ENCODE assay signal across 12 cellular contexts in the genomic region with DNA sequence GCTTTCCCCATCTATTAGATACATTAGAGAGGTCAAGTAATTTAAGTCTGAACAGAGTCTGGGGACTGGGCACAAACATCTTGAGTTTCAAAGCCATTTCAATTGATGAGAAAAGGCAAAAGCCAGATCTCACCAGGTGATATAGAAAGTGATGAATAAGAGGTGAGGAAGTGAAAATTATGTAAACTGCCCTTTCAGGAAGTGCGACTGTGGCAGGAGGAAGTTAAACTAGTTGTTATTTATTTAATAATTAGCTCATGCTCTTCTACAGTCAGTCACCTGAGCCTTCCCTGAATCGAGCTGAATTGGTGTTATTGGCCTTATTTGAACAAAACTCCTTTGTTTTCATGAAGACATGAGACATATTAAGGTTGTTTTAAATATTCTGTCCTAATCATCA.
DNase-seq lines count a peak whose midpoint lies in the region; ATAC-seq and TF ChIP-seq lines count a peak whose summit lies in the region.
"Had no signal": no experiment of that assay in that cellular context is flagged by ENCODE, and none has a peak within 500 bp of the region (broad histone marks: within the 10 kb centered on the region; RNA-seq: fewer than 3 reads in every experiment).

No MANE protein-coding gene starts in this region.

- peaks cover 7 to 11% of the 10 kb centered on the region in 2 donors for H3K9me3 Mint-ChIP-seq in stimulated activated naive B cell treated with anti-CD40 and anti-IgM and Interleukin-4, amounts not matched to agents 10 μg/mL and 1 μg/mL and 100 μg/mL, for 72 hours

- no peaks in the 10 kb centered on the region for H3K9me3 ChIP-seq in lower lobe of right lung
- H3K9me3 ChIP-seq: upper lobe of left lung had no signal

- no peak for TF ChIP-seq CTCF in lower lobe of right lung (IDR thresholded peaks at IDR 0.05)

- H3K36me3 ChIP-seq in lower lobe of right lung: no peaks in the 10 kb centered on the region
- H3K36me3 ChIP-seq: upper lobe of left lung had no signal

- no peaks in the 10 kb centered on the region for H3K4me1 ChIP-seq in lower lobe of right lung
- H3K4me1 ChIP-seq: upper lobe of left lung had no signal

- no peak overlapping the region for H3K27ac ChIP-seq in lower lobe of right lung
- H3K27ac ChIP-seq: upper lobe of left lung, VCaP had no signal

- peak; percentile 91 for ATAC-seq in HG02678 (IDR thresholded peaks at IDR 0.05; ENCODE audit: unreplicated experiment)
- ATAC-seq in HG03469 (IDR thresholded peaks at IDR 0.05; ENCODE audit: unreplicated experiment): peak; percentile 82
- ATAC-seq in stimulated activated naive B cell treated with anti-CD40 and anti-IgM and Interleukin-4, amounts not matched to agents 10 μg/mL and 1 μg/mL and 100 μg/mL, for 72 hours (replicated peaks): peak; percentile 91 to 93
- no peak for ATAC-seq in lower lobe of right lung

- H3K27me3 ChIP-seq in lower lobe of right lung (ENCODE audit: low read depth): no peaks in the 10 kb centered on the region
- H3K27me3 ChIP-seq: upper lobe of left lung had no signal

- no peak overlapping the region for H3K4me3 Mint-ChIP-seq in stimulated activated naive B cell treated with anti-CD40 and anti-IgM and Interleukin-4, amounts not matched to agents 10 μg/mL and 1 μg/mL and 100 μg/mL, for 72 hours

- intact Hi-C loops in lower lobe of right lung (cut with DNase I): no loop called here

- no peak overlapping the region for H3K4me3 ChIP-seq in lower lobe of right lung
- H3K4me3 ChIP-seq: upper lobe of left lung had no signal

- peak; percentile 24 for DNase-seq in NCI-H748 (lab: John Stamatoyannopoulos, UW; ENCODE audit: unreplicated experiment)
- DNase-seq in NCI-H748 treated with DMSO at 0.1 percent for 48 hours (lab: John Stamatoyannopoulos, UW): no peak
- no peak for DNase-seq in stimulated activated naive B cell treated with anti-CD40 and anti-IgM and Interleukin-4, amounts not matched to agents 10 μg/mL and 1 μg/mL and 100 μg/mL, for 72 hours
- DNase-seq in lower lobe of right lung: no peak
- no peak for DNase-seq in AG08395 (ENCODE audit: low spot score)
- no peak for DNase-seq in occipital lobe (lab: John Stamatoyannopoulos, UW)
- DNase-seq: activated T-cell treated with anti-CD3 and anti-CD28 coated beads, Interleukin-2, amount 50 U/mL, for 1 hour; NCI-H187; upper lobe of left lung had no signal

- H3K4me1 Mint-ChIP-seq in stimulated activated naive B cell treated with anti-CD40 and anti-IgM and Interleukin-4, amounts not matched to agents 10 μg/mL and 1 μg/mL and 100 μg/mL, for 72 hours: peaks cover 6 to 19% of the 10 kb centered on the region in 2 donors

- peaks cover 0 to 4% of the 10 kb centered on the region in 2 donors for H3K27me3 Mint-ChIP-seq in stimulated activated naive B cell treated with anti-CD40 and anti-IgM and Interleukin-4, amounts not matched to agents 10 μg/mL and 1 μg/mL and 100 μg/mL, for 72 hours

- no peaks in the 10 kb centered on the region for H3K36me3 Mint-ChIP-seq in stimulated activated naive B cell treated with anti-CD40 and anti-IgM and Interleukin-4, amounts not matched to agents 10 μg/mL and 1 μg/mL and 100 μg/mL, for 72 hours

- H3K27ac Mint-ChIP-seq in stimulated activated naive B cell treated with anti-CD40 and anti-IgM and Interleukin-4, amounts not matched to agents 10 μg/mL and 1 μg/mL and 100 μg/mL, for 72 hours: no peak overlapping the region

Comparison
In these comparisons a context has a peak if more than half of its experiments do, and no peak if none do; other contexts are left out.
1. ATAC-seq: peak in HG02678 (single experiment), HG03469 (single experiment) and stimulated activated naive B cell treated with anti-CD40 and anti-IgM and Interleukin-4, amounts not matched to agents 10 μg/mL and 1 μg/mL and 100 μg/mL, for 72 hours (2 of 2); none in lower lobe of right lung (0 of 2).